13 cellular contexts compared by ENCODE assay signal in the genomic region with DNA sequence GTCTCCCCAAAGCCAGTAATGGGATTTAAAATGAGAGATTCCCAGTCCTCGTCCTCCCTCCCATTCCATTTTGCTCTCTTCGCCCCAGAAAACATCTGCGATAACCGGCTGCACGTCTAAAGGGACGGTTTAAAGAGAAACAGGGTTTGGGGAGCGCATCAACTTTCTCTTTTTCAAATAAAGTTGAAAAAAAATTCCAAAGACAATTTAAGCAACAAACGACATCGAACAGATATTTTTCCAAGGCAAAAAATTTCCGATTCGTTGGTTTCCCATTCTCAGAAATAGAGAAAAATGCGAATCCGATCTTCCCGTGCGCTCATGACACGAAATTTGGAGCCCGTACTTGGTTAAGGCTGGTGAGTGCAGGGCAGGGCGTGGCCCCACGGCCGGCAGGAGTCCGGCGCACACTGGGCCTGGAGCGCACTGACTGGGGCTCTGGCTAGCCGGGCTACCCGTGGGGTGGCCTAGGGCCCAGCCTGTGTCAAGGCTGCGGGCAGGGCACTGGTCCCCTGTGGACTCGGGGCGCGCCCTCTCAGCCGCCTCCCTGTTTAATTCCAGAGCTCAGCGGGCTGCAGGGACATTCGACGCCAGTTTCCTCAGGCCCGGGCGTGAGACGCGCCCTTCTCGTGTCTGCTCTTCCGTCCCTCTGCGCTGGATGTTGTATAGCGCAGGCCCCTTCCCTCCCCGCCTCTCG. TPM values are rescaled to one million over a fixed set of nuclear protein-coding genes. Genes with fewer than 3 reads are reported as not detected.
DNase-seq lines count a peak whose midpoint lies in the region; ATAC-seq and TF ChIP-seq lines count a peak whose summit lies in the region.
"Had no signal": no experiment of that assay in that cellular context is flagged by ENCODE, and none has a peak within 500 bp of the region (broad histone marks: within the 10 kb centered on the region; RNA-seq: fewer than 3 reads in every experiment).

No MANE protein-coding gene starts in this region.

- peaks cover 25% of the 10 kb centered on the region for H3K27me3 Mint-ChIP-seq in endothelial cell (ENCODE audit: unreplicated experiment)
- H3K27me3 Mint-ChIP-seq in stimulated activated naive B cell treated with anti-CD40 and anti-IgM and Interleukin-4, amounts not matched to agents 10 μg/mL and 1 μg/mL and 100 μg/mL, for 72 hours, result peaks cover 72 to 89% of the 10 kb centered on the region in 2 donors

- peaks cover 0 to 32% of the 10 kb centered on the region in 2 donors for H3K27me3 ChIP-seq in right lobe of liver

- no peak overlapping the region for H3K4me3 ChIP-seq in right lobe of liver

- intact Hi-C loops in right lobe of liver (cut with DNase I), result no loop called here

- WGBS in right lobe of liver (ENCODE audit: insufficient coverage, low coverage, low lambda C conversion rate, missing lambda C conversion rate), result 14% methylated on average over 26 of the region's 43 CpGs

- TF ChIP-seq POLR2A in right lobe of liver (IDR thresholded peaks at IDR 0.05), result no peak

- H3K4me3 Mint-ChIP-seq in endothelial cell (ENCODE audit: unreplicated experiment), result peak overlapping the region; percentile 83
- peak overlapping the region; percentile 46 to 50 for H3K4me3 Mint-ChIP-seq in stimulated activated naive B cell treated with anti-CD40 and anti-IgM and Interleukin-4, amounts not matched to agents 10 μg/mL and 1 μg/mL and 100 μg/mL, for 72 hours
- H3K4me3 Mint-ChIP-seq: activated CD8-positive, alpha-beta memory T cell treated with anti-CD3 and anti-CD28 coated beads, Interleukin-2, amount 10 ng/mL, durations not matched to agents 7 days and 5 days; central memory CD8-positive, alpha-beta T cell had no signal

- TF ChIP-seq CTCF in endothelial cell (IDR thresholded peaks at IDR 0.05; ENCODE audit: unreplicated experiment), result no peak
- TF ChIP-seq CTCF in right lobe of liver (IDR thresholded peaks at IDR 0.05), result no peak

- peaks cover 3% of the 10 kb centered on the region for H3K36me3 Mint-ChIP-seq in endothelial cell (ENCODE audit: low read depth, unreplicated experiment)
- no peaks in the 10 kb centered on the region for H3K36me3 Mint-ChIP-seq in stimulated activated naive B cell treated with anti-CD40 and anti-IgM and Interleukin-4, amounts not matched to agents 10 μg/mL and 1 μg/mL and 100 μg/mL, for 72 hours
- H3K36me3 Mint-ChIP-seq: activated CD8-positive, alpha-beta memory T cell treated with anti-CD3 and anti-CD28 coated beads, Interleukin-2, amount 10 ng/mL, durations not matched to agents 7 days and 5 days had no signal

- H3K27ac Mint-ChIP-seq in endothelial cell (ENCODE audit: unreplicated experiment), result no peak overlapping the region
- H3K27ac Mint-ChIP-seq in stimulated activated naive B cell treated with anti-CD40 and anti-IgM and Interleukin-4, amounts not matched to agents 10 μg/mL and 1 μg/mL and 100 μg/mL, for 72 hours, result peak overlapping the region; percentile 65

- no peaks in the 10 kb centered on the region for H3K9me3 ChIP-seq in right lobe of liver

- H3K9me3 Mint-ChIP-seq in endothelial cell (ENCODE audit: unreplicated experiment), result no peaks in the 10 kb centered on the region
- H3K9me3 Mint-ChIP-seq in stimulated activated naive B cell treated with anti-CD40 and anti-IgM and Interleukin-4, amounts not matched to agents 10 μg/mL and 1 μg/mL and 100 μg/mL, for 72 hours, result no peaks in the 10 kb centered on the region
- H3K9me3 Mint-ChIP-seq: central memory CD8-positive, alpha-beta T cell had no signal

- DNase-seq in HuH-7.5 (ENCODE audit: low spot score), result peak; percentile 77
- DNase-seq in endothelial cell (ENCODE audit: low spot score), result no peak
- peak in 2 of 3 donors; percentile 53 to 60 for DNase-seq in right lobe of liver
- DNase-seq in stimulated activated naive B cell treated with anti-CD40 and anti-IgM and Interleukin-4, amounts not matched to agents 10 μg/mL and 1 μg/mL and 100 μg/mL, for 72 hours, result no peak
- DNase-seq in ureter (ENCODE audit: low spot score), result no peak
- no peak for DNase-seq in OCI-M1 (lab: John Stamatoyannopoulos, UW)
- DNase-seq in activated gamma-delta T cell (lab: John Stamatoyannopoulos, UW), result no peak
- DNase-seq: activated CD8-positive, alpha-beta memory T cell treated with anti-CD3 and anti-CD28 coated beads, Interleukin-2, amount 10 ng/mL, durations not matched to agents 7 days and 5 days; NCI-H2227 treated with DMSO at 0.1 percent for 48 hours; stimulated activated CD4-positive, alpha-beta T cell treated with anti-CD3 and anti-CD28 coated beads, Interleukin-15, amount 100 ng/mL, for 24 hours had no signal

- no peak overlapping the region for H3K27ac ChIP-seq in right lobe of liver

- H3K4me1 Mint-ChIP-seq in endothelial cell (ENCODE audit: unreplicated experiment), result peaks cover 55% of the 10 kb centered on the region
- peaks cover 25 to 53% of the 10 kb centered on the region in 2 donors for H3K4me1 Mint-ChIP-seq in stimulated activated naive B cell treated with anti-CD40 and anti-IgM and Interleukin-4, amounts not matched to agents 10 μg/mL and 1 μg/mL and 100 μg/mL, for 72 hours
- H3K4me1 Mint-ChIP-seq: activated CD8-positive, alpha-beta memory T cell treated with anti-CD3 and anti-CD28 coated beads, Interleukin-2, amount 10 ng/mL, durations not matched to agents 7 days and 5 days had no signal

- H3K4me1 ChIP-seq in right lobe of liver, result peaks cover 0 to 29% (median 13%) of the 10 kb centered on the region in 4 donors

- no peaks in the 10 kb centered on the region for H3K36me3 ChIP-seq in right lobe of liver

- ATAC-seq in right lobe of liver (peak; percentile 9 to 33 (median 20)), HG03354 (IDR thresholded peaks at IDR 0.05; ENCODE audit: poor library complexity, severe bottlenecking, unreplicated experiment) (no peak)
- no peak for ATAC-seq in stimulated activated naive B cell treated with anti-CD40 and anti-IgM and Interleukin-4, amounts not matched to agents 10 μg/mL and 1 μg/mL and 100 μg/mL, for 72 hours (replicated peaks)
- ATAC-seq: activated CD8-positive, alpha-beta memory T cell treated with anti-CD3 and anti-CD28 coated beads, Interleukin-2, amount 10 ng/mL, durations not matched to agents 7 days and 5 days; HCT116 had no signal

RNA-seq across cellular contexts. Expression of a gene that starts 17.8 kb away (rescaled TPM):
- total RNA-seq in endothelial cell (ENCODE audit: unreplicated experiment) (17.7 TPM), right lobe of liver (1 to 10 TPM; 7.1 to 9.4 (median 7.7) TPM), ureter (60.8 TPM)

Comparison
In these comparisons a context has a peak if more than half of its experiments do, and no peak if none do; other contexts are left out.
1. DNase-seq: peak in HuH-7.5 (single experiment) and right lobe of liver (2 of 3); none in endothelial cell (single experiment), stimulated activated naive B cell treated with anti-CD40 and anti-IgM and Interleukin-4, amounts not matched to agents 10 μg/mL and 1 μg/mL and 100 μg/mL, for 72 hours (single experiment), ureter (single experiment), OCI-M1 (single experiment) and activated gamma-delta T cell (single experiment).
2. ATAC-seq: peak in right lobe of liver (4 of 4); none in stimulated activated naive B cell treated with anti-CD40 and anti-IgM and Interleukin-4, amounts not matched to agents 10 μg/mL and 1 μg/mL and 100 μg/mL, for 72 hours (0 of 2) and HG03354 (single experiment).